Comparison of ENCODE assay signal across 8 cellular contexts in the genomic region with DNA sequence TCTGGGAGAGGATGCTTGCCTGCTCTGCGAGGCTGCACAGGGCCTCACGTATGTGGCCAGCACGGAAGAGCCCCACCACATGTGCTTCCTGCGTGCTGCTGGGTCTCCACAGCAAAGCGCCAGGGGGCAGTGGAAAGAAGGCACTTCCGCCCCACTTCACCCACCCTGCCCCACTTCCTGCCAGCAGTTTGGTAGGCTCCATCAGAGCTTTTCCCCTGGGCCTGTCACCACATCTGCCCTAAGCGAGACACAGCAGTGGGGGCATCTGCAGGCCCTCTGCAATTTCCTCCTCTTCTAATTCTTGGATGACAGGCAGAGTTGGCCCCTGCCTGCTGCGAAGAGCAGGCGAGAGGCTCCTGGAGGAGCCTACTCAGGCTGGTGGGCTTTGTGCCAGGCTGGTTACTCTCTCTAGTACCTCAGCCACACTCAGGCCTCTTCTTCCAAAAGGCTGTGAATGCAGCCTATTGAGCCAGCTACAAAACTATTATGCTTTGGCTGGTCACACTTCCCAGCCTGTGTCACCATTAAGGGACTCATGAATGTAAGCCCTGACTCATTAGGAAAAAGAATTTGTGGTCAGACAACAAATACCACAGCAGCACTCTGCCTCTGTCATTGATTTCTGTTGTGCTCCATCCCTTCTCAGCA. TPM values are rescaled to one million over a fixed set of nuclear protein-coding genes. Genes with fewer than 3 reads are reported as not detected.
A peak's percentile ranks its signal among the peaks of the same experiment; 100 is the strongest.
DNase-seq lines count a peak whose midpoint lies in the region; ATAC-seq and TF ChIP-seq lines count a peak whose summit lies in the region.

No MANE protein-coding gene starts in this region.

- peak overlapping the region; percentile 88 to 98 (median 96) for H3K27ac Mint-ChIP-seq in CD8-positive, alpha-beta memory T cell
- H3K27ac Mint-ChIP-seq in activated B cell treated with CpG ODN at 0.5 μM for 24 hours = peak overlapping the region; percentile 84

- peaks cover 77 to 91% (median 90%) of the 10 kb centered on the region in 3 donors for H3K4me1 Mint-ChIP-seq in CD8-positive, alpha-beta memory T cell
- peaks cover 36% of the 10 kb centered on the region for H3K4me1 Mint-ChIP-seq in activated B cell treated with CpG ODN at 0.5 μM for 24 hours

- no peaks in the 10 kb centered on the region for H3K36me3 ChIP-seq in CD8-positive, alpha-beta memory T cell (ENCODE audit: insufficient read depth, low read length)

- H3K9me3 ChIP-seq in CD8-positive, alpha-beta memory T cell (ENCODE audit: low read length) = no peaks in the 10 kb centered on the region

- no peaks in the 10 kb centered on the region for H3K9me3 Mint-ChIP-seq in CD8-positive, alpha-beta memory T cell
- no peaks in the 10 kb centered on the region for H3K9me3 Mint-ChIP-seq in activated B cell treated with CpG ODN at 0.5 μM for 24 hours

- POLR2A ChIA-PET in CD8-positive, alpha-beta memory T cell (lab: Charles Lee) = interaction anchor here (0.6 to 1.6 kb wide), 10 partner anchors 9 to 330 kb away, joined by 3 to 7 read pairs (median 4); partner anchors contain the start of genes ITLN2 and LY9
- POLR2A ChIA-PET in activated B cell treated with CpG ODN at 0.5 μM for 24 hours (lab: Charles Lee) (interaction anchor here (0.6 to 2.0 kb wide), 10 partner anchors 25 to 295 kb away, joined by 3 to 9 read pairs (median 4); partner anchors contain the start of genes CD244, DEDD and LY9), HEK293T (lab: Yijun Ruan, JAX) (no interaction called here)

- peak overlapping the region; percentile 41 for H3K27ac ChIP-seq in CD8-positive, alpha-beta memory T cell (ENCODE audit: low read depth, low read length)

- peak; percentile 74 to 93 (median 89) for DNase-seq in CD8-positive, alpha-beta memory T cell
- DNase-seq in activated B cell treated with CpG ODN at 0.5 μM for 24 hours = peak; percentile 66
- DNase-seq in choroid plexus epithelial cell (ENCODE audit: low read depth) = no peak
- peak; percentile 52 to 59 for DNase-seq in stimulated activated CD4-positive, alpha-beta T cell treated with anti-CD3 and anti-CD28 coated beads, Interleukin-12 subunit alpha, Interleukin-12 subunit beta, amount 100 ng/mL, for 24 hours (ENCODE audit: low read depth in 2 of 2)
- no peak for DNase-seq in HEK293T (ENCODE audit: extremely low spot score)
- DNase-seq in NCI-H82 (lab: John Stamatoyannopoulos, UW) = no peak

- no peaks in the 10 kb centered on the region for H3K27me3 Mint-ChIP-seq in CD8-positive, alpha-beta memory T cell
- no peaks in the 10 kb centered on the region for H3K27me3 Mint-ChIP-seq in activated B cell treated with CpG ODN at 0.5 μM for 24 hours

- TF ChIP-seq CTCF in activated B cell treated with CpG ODN at 0.5 μM for 24 hours (IDR thresholded peaks at IDR 0.05) (no peak), choroid plexus epithelial cell (conservative IDR thresholded peaks at IDR 0.05; ENCODE audit: low read depth, low read length) (peak; percentile 13)

- peaks cover 71% of the 10 kb centered on the region for H3K4me1 ChIP-seq in CD8-positive, alpha-beta memory T cell (ENCODE audit: insufficient read depth, low read length)

- intact Hi-C loops in activated B cell treated with CpG ODN at 0.5 μM for 24 hours (cut with micrococcal nuclease) = loop anchor here (1.0 to 2.0 kb wide), 4 partner anchors 40 to 295 kb away; partner anchors contain the start of gene DEDD

- CTCF ChIA-PET in CD8-positive, alpha-beta memory T cell (lab: Charles Lee) = interaction anchor here (0.6 to 11.2 kb wide), 30 partner anchors 10 to 260 kb away, joined by 3 to 137 read pairs (median 5); partner anchors contain the start of genes CD244, ITLN1, ITLN2 and KLHDC9
- CTCF ChIA-PET in activated B cell treated with CpG ODN at 0.5 μM for 24 hours (lab: Charles Lee) (interaction anchor here (0.6 to 5.2 kb wide), 21 partner anchors 9 to 728 kb away, joined by 3 to 111 read pairs (median 5); partner anchors contain the start of genes CD244, CD48, DEDD and ITLN1), HEK293T (lab: Yijun Ruan, JAX) (interaction anchor here (3.5 kb wide), 1 partner anchor 114 kb away, joined by 16 read pairs; no protein-coding TSS in a partner anchor)

- peak overlapping the region; percentile 63 to 90 (median 83) for H3K4me3 Mint-ChIP-seq in CD8-positive, alpha-beta memory T cell
- H3K4me3 Mint-ChIP-seq in activated B cell treated with CpG ODN at 0.5 μM for 24 hours = no peak overlapping the region

- ATAC-seq in GM19395 (IDR thresholded peaks at IDR 0.05; ENCODE audit: unreplicated experiment) (peak; percentile 82), HG03457 (IDR thresholded peaks at IDR 0.05; ENCODE audit: unreplicated experiment) (peak; percentile 67), activated B cell treated with CpG ODN at 0.5 μM for 24 hours (ENCODE audit: low read depth) (peak; percentile 97)

- H3K4me3 ChIP-seq in CD8-positive, alpha-beta memory T cell (ENCODE audit: low read length) = peak overlapping the region; percentile 38
- H3K4me3 ChIP-seq in choroid plexus epithelial cell (ENCODE audit: low read depth, low read length) = no peak overlapping the region

- H3K27me3 ChIP-seq in CD8-positive, alpha-beta memory T cell (ENCODE audit: insufficient read depth, low read length, poor library complexity, severe bottlenecking) = no peaks in the 10 kb centered on the region

- H3K36me3 Mint-ChIP-seq in CD8-positive, alpha-beta memory T cell = peaks cover 9 to 30% (median 9%) of the 10 kb centered on the region in 3 donors
- H3K36me3 Mint-ChIP-seq in activated B cell treated with CpG ODN at 0.5 μM for 24 hours (ENCODE audit: low read depth) = no peaks in the 10 kb centered on the region

TF ChIP-seq in HEK293T, 16 proteins besides CTCF, POLR2A, EP300 and RAD21:
- TF ChIP-seq CTBP1 (IDR thresholded peaks at IDR 0.05; ENCODE audit: borderline replicate concordance) = no peak
- TF ChIP-seq PKNOX1 (IDR thresholded peaks at IDR 0.05) = no peak
- TF ChIP-seq LEF1 (IDR thresholded peaks at IDR 0.05; ENCODE audit: borderline replicate concordance) = no peak
- TF ChIP-seq ARNT (IDR thresholded peaks at IDR 0.05) = no peak
- TF ChIP-seq FOXA1 (IDR thresholded peaks at IDR 0.05) = no peak
- TF ChIP-seq FOXM1 (IDR thresholded peaks at IDR 0.05; ENCODE audit: borderline replicate concordance) = no peak
- no peak for TF ChIP-seq ZNF384 (IDR thresholded peaks at IDR 0.05)
- no peak for TF ChIP-seq SP1 (IDR thresholded peaks at IDR 0.05)
- TF ChIP-seq TARDBP (IDR thresholded peaks at IDR 0.05) = no peak
- no peak for TF ChIP-seq BHLHE40 (IDR thresholded peaks at IDR 0.05; ENCODE audit: borderline replicate concordance)
- no peak for TF ChIP-seq SUZ12 (IDR thresholded peaks at IDR 0.05)
- TF ChIP-seq FOXK2 (IDR thresholded peaks at IDR 0.05) = no peak
- no peak for TF ChIP-seq HDGF (IDR thresholded peaks at IDR 0.05; ENCODE audit: borderline replicate concordance)
- TF ChIP-seq ELF4 (IDR thresholded peaks at IDR 0.05) = no peak

RNA-seq across cellular contexts. Expression of gene CD244, which starts 25.0 kb away (rescaled TPM):
- total RNA-seq in CD8-positive, alpha-beta memory T cell = 1 to 10 TPM; 1.8 to 1.9 TPM
- polyA plus RNA-seq in CD8-positive, alpha-beta memory T cell = 40.7 TPM
- total RNA-seq in activated B cell treated with CpG ODN at 0.5 μM for 24 hours = not detected in 2 replicates

RNA-seq across cellular contexts. Expression of gene LY9, which starts 41.7 kb away (rescaled TPM):
- total RNA-seq in CD8-positive, alpha-beta memory T cell = 10 to 100 TPM; 16.4 to 16.5 TPM
- polyA plus RNA-seq in CD8-positive, alpha-beta memory T cell = 206 TPM
- 63.6 and 71.6 TPM in 2 replicates for total RNA-seq in activated B cell treated with CpG ODN at 0.5 μM for 24 hours

RNA-seq across cellular contexts. Expression of gene ITLN1, which starts 47.3 kb away (rescaled TPM):
- not detected for total RNA-seq in CD8-positive, alpha-beta memory T cell
- not detected for polyA plus RNA-seq in CD8-positive, alpha-beta memory T cell
- total RNA-seq in activated B cell treated with CpG ODN at 0.5 μM for 24 hours = not detected in 2 replicates

Comparison
In these comparisons a context has a peak if more than half of its experiments do, and no peak if none do; other contexts are left out.
1. DNase-seq: peak in CD8-positive, alpha-beta memory T cell (5 of 5), activated B cell treated with CpG ODN at 0.5 μM for 24 hours (single experiment) and stimulated activated CD4-positive, alpha-beta T cell treated with anti-CD3 and anti-CD28 coated beads, Interleukin-12 subunit alpha, Interleukin-12 subunit beta, amount 100 ng/mL, for 24 hours (2 of 2); none in choroid plexus epithelial cell (single experiment), HEK293T (single experiment) and NCI-H82 (single experiment).
2. Peak in every context shown above with its lines, with median percentiles within 50 percentile points of each other: ATAC-seq.